Comparison of ENCODE assay signal across 9 cellular contexts in genomic region chr11:71901137-71901536, GRCh38. TPM values are rescaled to one million over a fixed set of nuclear protein-coding genes. Genes with fewer than 3 reads are reported as not detected.
"Had no signal": no experiment of that assay in that cellular context is flagged by ENCODE, and none has a peak within 500 bp of the region (broad histone marks: within the 10 kb centered on the region; RNA-seq: fewer than 3 reads in every experiment).

No MANE protein-coding gene starts in this region.

RNA-seq across cellular contexts. Expression of gene DEFB131B, which starts 22.9 kb away (rescaled TPM):
- total RNA-seq: activated CD8-positive, alpha-beta memory T cell treated with anti-CD3 and anti-CD28 coated beads, Interleukin-2, amount 10 ng/mL, durations not matched to agents 7 days and 5 days; cardiac septum; heart left ventricle; left lung; mucosa of gallbladder; osteocyte; thyroid gland; uterus had no signal
- polyA plus RNA-seq: heart left ventricle, keratinocyte had no signal
